3 cellular contexts compared by ENCODE assay signal in the genomic region with DNA sequence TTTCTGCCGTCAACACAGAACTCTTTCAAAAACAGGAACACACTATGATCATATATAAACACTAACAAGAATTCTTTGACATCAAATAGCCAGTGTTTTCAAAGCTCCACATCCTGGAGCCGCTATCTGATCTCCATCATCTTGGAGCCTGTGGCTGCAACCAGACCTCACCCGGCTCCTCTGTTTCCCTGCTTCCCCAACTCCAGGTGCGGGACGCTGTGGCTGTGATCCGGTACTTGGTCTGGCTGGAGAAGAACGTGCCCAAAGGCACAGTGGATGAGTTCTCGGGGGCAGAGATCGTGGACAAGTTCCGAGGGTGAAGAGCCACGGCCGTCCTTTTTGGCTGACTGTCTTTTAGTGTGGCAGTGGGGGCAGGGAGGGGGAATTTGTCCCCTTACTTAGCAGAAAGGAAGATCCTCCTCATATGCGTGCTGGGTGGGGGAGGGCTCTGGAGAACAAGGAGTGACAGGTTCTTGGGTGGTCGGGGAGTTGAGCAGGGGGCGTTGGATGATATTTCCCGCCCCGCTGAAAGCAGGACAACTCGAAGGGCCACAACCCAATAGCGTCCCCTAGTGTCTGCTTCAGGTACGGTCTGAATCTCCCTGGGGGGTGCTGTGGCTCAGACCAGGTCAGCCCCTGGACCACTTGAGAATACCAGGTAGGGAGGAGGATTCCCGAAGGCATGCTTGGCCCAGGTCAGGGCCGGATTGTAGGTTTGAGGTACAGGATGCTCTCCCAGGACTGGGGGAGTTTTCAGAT.
TF ChIP-seq lines count a peak whose summit lies in the region.

No MANE protein-coding gene starts in this region.

TF ChIP-seq in SK-N-SH, 30 proteins besides CTCF, POLR2A, EP300 and RAD21 (continued from another document and continues in another):
- TF ChIP-seq POLR2AphosphoS5 (IDR thresholded peaks at IDR 0.05; ENCODE audit: low read depth, low read length) = no peak
- TF ChIP-seq GABPA (IDR thresholded peaks at IDR 0.05; ENCODE audit: low read depth) = no peak
- no peak for TF ChIP-seq NFIC (IDR thresholded peaks at IDR 0.05; ENCODE audit: borderline replicate concordance)
- no peak for TF ChIP-seq USF1 (IDR thresholded peaks at IDR 0.05; ENCODE audit: borderline replicate concordance, low read depth)
- no peak for TF ChIP-seq FOSL2 (IDR thresholded peaks at IDR 0.05; ENCODE audit: borderline replicate concordance, low read depth)
- TF ChIP-seq RCOR1 (IDR thresholded peaks at IDR 0.05; ENCODE audit: low read length) = no peak
- no peak for TF ChIP-seq USF2 (IDR thresholded peaks at IDR 0.05; ENCODE audit: borderline replicate concordance, low read depth, low read length)
- TF ChIP-seq TCF12 (IDR thresholded peaks at IDR 0.05) = no peak
- TF ChIP-seq FOXM1 (IDR thresholded peaks at IDR 0.05; ENCODE audit: low read depth) = no peak
- no peak for TF ChIP-seq REST (IDR thresholded peaks at IDR 0.05; ENCODE audit: low read depth, low read length)
- no peak for TF ChIP-seq PBX3 (IDR thresholded peaks at IDR 0.05)
- TF ChIP-seq MXI1 (IDR thresholded peaks at IDR 0.05; ENCODE audit: low read depth, low read length) = no peak

TF ChIP-seq in SK-N-SH treated with all-trans-retinoic acid at 6 μM for 48 hours, 23 proteins besides CTCF, POLR2A, EP300 and RAD21 (continued from another document):
- TF ChIP-seq TSHZ2 (CRISPR knock-in tag; IDR thresholded peaks at IDR 0.05) (no peak), PATZ1 (CRISPR knock-in tag; IDR thresholded peaks at IDR 0.05; ENCODE audit: borderline replicate concordance) (no peak), POU6F1 (CRISPR knock-in tag; IDR thresholded peaks at IDR 0.05; ENCODE audit: borderline replicate concordance, low read depth) (no peak), ZC3H10 (CRISPR knock-in tag; IDR thresholded peaks at IDR 0.05) (no peak), ZNF565 (CRISPR knock-in tag; conservative IDR thresholded peaks at IDR 0.05; ENCODE audit: low read depth) (no peak), SNAI2 (CRISPR knock-in tag; IDR thresholded peaks at IDR 0.05) (no peak), GLIS3 (CRISPR knock-in tag; IDR thresholded peaks at IDR 0.05) (no peak), TOX (CRISPR knock-in tag; IDR thresholded peaks at IDR 0.05; ENCODE audit: borderline replicate concordance) (no peak)
- TF ChIP-seq, protein P1, sequence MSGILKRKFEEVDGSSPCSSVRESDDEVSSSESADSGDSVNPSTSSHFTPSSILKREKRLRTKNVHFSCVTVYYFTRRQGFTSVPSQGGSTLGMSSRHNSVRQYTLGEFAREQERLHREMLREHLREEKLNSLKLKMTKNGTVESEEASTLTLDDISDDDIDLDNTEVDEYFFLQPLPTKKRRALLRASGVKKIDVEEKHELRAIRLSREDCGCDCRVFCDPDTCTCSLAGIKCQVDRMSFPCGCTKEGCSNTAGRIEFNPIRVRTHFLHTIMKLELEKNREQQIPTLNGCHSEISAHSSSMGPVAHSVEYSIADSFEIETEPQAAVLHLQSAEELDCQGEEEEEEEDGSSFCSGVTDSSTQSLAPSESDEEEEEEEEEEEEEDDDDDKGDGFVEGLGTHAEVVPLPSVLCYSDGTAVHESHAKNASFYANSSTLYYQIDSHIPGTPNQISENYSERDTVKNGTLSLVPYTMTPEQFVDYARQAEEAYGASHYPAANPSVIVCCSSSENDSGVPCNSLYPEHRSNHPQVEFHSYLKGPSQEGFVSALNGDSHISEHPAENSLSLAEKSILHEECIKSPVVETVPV (CRISPR knock-in tag; IDR thresholded peaks at IDR 0.05) = no peak

TF ChIP-seq in Ishikawa, 13 proteins besides CTCF, POLR2A, EP300 and RAD21 (continued from another document):
- TF ChIP-seq REST (IDR thresholded peaks at IDR 0.05; ENCODE audit: low read depth) = no peak
- TF ChIP-seq TAF1 (IDR thresholded peaks at IDR 0.05; ENCODE audit: low read depth) = no peak
- no peak for TF ChIP-seq USF1 (IDR thresholded peaks at IDR 0.05)
- TF ChIP-seq FOXM1 (IDR thresholded peaks at IDR 0.05; ENCODE audit: borderline replicate concordance, low read depth) = no peak
- TF ChIP-seq NFIC (IDR thresholded peaks at IDR 0.05) = no peak
